In the genomic region with DNA sequence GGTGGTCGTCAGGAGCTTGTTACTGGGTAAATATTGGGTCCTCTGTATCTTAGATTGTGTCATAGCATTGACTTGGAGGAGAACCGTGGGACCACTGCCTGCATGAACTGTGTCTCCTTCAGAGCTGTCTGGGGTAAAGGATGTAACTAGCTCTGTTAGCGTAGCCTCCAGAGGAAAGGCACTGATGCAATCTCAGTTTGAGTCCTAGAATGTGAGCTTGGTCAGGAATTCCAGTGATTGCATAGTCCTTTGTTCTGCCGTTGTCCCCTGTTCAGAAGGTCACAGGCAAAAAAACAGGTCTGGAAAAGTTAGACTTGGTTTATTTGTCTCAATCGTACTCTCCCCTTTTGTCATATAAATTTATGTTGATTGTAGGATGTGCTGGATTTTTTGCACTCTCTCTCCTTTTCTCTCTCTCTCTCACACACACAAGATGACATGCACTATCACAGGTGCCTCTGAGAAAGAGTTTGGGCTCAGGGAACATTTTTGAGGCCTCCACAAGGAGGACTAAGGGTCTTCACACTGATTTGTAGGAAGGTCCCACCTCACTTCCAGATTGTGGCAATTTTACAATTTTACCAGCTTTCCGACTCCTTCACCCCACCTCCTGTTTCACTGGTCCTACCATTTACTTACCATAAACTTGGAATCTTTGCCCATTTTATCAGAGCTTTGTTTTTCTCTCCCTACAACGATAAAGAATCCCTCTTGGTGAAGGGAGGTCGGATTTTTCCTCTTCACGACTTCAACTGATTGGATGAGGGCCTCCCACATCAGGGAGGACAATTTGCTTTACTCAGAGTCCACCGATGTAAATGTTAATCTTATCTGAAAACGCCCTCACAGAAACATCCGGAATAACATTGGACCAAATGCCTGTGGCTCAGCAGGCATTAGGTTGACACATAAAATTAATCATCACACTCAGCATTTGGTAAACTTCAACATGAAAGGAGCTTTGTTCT, we compare ENCODE assay signal across 1 cellular context.
TF ChIP-seq lines count a peak whose summit lies in the region.

No MANE protein-coding gene starts in this region.

TF ChIP-seq in HepG2, 621 proteins besides CTCF, POLR2A, EP300 and RAD21 (continued from another document and continues in another):
- TF ChIP-seq, protein P1, sequence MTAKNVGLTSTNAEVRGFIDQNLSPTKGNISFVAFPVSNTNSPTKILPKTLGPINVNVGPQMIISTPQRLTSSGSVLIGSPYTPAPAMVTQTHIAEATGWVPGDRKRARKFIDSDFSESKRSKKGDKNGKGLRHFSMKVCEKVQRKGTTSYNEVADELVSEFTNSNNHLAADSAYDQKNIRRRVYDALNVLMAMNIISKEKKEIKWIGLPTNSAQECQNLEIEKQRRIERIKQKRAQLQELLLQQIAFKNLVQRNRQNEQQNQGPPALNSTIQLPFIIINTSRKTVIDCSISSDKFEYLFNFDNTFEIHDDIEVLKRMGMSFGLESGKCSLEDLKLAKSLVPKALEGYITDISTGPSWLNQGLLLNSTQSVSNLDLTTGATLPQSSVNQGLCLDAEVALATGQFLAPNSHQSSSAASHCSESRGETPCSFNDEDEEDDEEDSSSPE (CRISPR knock-in tag; IDR thresholded peaks at IDR 0.05) = no peak; the same call in 1 of the 2 replicates
- TF ChIP-seq KDM5A (IDR thresholded peaks at IDR 0.05; ENCODE audit: borderline replicate concordance, low read length) (no peak; the same call in 1 of the 2 replicates), ARNT (IDR thresholded peaks at IDR 0.05) (no peak), BHLHE40 (IDR thresholded peaks at IDR 0.05; ENCODE audit: low read length) (peak; percentile 63), SOX5 (CRISPR knock-in tag; IDR thresholded peaks at IDR 0.05; ENCODE audit: borderline replicate concordance) (peak; percentile 100), ELF1 (CRISPR knock-in tag; IDR thresholded peaks at IDR 0.05) (0 out of 2 replicates have a peak, but pooled peaks have one; percentile 44), SAP130 (CRISPR knock-in tag; IDR thresholded peaks at IDR 0.05; ENCODE audit: low read depth) (peak; percentile 82), ZNF335 (CRISPR knock-in tag; IDR thresholded peaks at IDR 0.05) (peak; percentile 74; the same call in 1 of the 2 replicates), MTA1 (CRISPR knock-in tag; IDR thresholded peaks at IDR 0.05; ENCODE audit: borderline replicate concordance) (no peak), ZNF670 (CRISPR knock-in tag; IDR thresholded peaks at IDR 0.05; ENCODE audit: borderline replicate concordance) (peak; percentile 56), MEIS1 (CRISPR knock-in tag; IDR thresholded peaks at IDR 0.05; ENCODE audit: borderline replicate concordance) (no peak), REL (CRISPR knock-in tag; conservative IDR thresholded peaks at IDR 0.05) (no peak), ZNF44 (CRISPR knock-in tag; IDR thresholded peaks at IDR 0.05) (no peak), WIZ (CRISPR knock-in tag; IDR thresholded peaks at IDR 0.05) (no peak), FOXM1 (CRISPR knock-in tag; IDR thresholded peaks at IDR 0.05) (no peak), SP5 (CRISPR knock-in tag; IDR thresholded peaks at IDR 0.05; ENCODE audit: borderline replicate concordance, low read depth) (peak; percentile 65; the same call in 1 of the 2 replicates), POLR2G (IDR thresholded peaks at IDR 0.05; ENCODE audit: low read depth, low read length) (peak; percentile 70), GTF3A (CRISPR knock-in tag; conservative IDR thresholded peaks at IDR 0.05) (no peak), GPN1 (CRISPR knock-in tag; IDR thresholded peaks at IDR 0.05; ENCODE audit: borderline replicate concordance) (no peak), CC2D1A (CRISPR knock-in tag; IDR thresholded peaks at IDR 0.05) (no peak), PHF8 (CRISPR knock-in tag; IDR thresholded peaks at IDR 0.05) (peak; percentile 35; the same call in 1 of the 2 replicates), ZNF329 (CRISPR knock-in tag; IDR thresholded peaks at IDR 0.05; ENCODE audit: low read depth) (no peak), ZNF766 (CRISPR knock-in tag; IDR thresholded peaks at IDR 0.05; ENCODE audit: borderline replicate concordance) (no peak), ZNF891 (CRISPR knock-in tag; IDR thresholded peaks at IDR 0.05) (no peak), ZIK1 (CRISPR knock-in tag; IDR thresholded peaks at IDR 0.05; ENCODE audit: borderline replicate concordance, low read depth) (peak; percentile 59; the same call in 1 of the 2 replicates), ZNF790 (CRISPR knock-in tag; IDR thresholded peaks at IDR 0.05; ENCODE audit: borderline replicate concordance) (no peak), ZNF256 (CRISPR knock-in tag; conservative IDR thresholded peaks at IDR 0.05) (no peak), ZBTB20 (CRISPR knock-in tag; IDR thresholded peaks at IDR 0.05; ENCODE audit: borderline replicate concordance, low read depth) (peak; percentile 55; the same call in 1 of the 2 replicates), GATAD2A (CRISPR knock-in tag; IDR thresholded peaks at IDR 0.05) (peak; percentile 98), IRX3 (CRISPR knock-in tag; IDR thresholded peaks at IDR 0.05; ENCODE audit: borderline replicate concordance, low read depth) (no peak), FOXA3 (CRISPR knock-in tag; IDR thresholded peaks at IDR 0.05) (peak; percentile 91), MXI1 (IDR thresholded peaks at IDR 0.05; ENCODE audit: borderline replicate concordance, low read depth, low read length) (no peak), KMT2B (CRISPR knock-in tag; IDR thresholded peaks at IDR 0.05) (peak; percentile 51; the same call in 1 of the 2 replicates)
- TF ChIP-seq, protein P2, sequence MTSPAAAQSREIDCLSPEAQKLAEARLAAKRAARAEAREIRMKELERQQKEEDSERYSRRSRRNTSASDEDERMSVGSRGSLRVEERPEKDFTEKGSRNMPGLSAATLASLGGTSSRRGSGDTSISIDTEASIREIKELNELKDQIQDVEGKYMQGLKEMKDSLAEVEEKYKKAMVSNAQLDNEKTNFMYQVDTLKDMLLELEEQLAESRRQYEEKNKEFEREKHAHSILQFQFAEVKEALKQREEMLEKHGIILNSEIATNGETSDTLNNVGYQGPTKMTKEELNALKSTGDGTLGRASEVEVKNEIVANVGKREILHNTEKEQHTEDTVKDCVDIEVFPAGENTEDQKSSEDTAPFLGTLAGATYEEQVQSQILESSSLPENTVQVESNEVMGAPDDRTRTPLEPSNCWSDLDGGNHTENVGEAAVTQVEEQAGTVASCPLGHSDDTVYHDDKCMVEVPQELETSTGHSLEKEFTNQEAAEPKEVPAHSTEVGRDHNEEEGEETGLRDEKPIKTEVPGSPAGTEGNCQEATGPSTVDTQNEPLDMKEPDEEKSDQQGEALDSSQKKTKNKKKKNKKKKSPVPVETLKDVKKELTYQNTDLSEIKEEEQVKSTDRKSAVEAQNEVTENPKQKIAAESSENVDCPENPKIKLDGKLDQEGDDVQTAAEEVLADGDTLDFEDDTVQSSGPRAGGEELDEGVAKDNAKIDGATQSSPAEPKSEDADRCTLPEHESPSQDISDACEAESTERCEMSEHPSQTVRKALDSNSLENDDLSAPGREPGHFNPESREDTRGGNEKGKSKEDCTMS (CRISPR knock-in tag; conservative IDR thresholded peaks at IDR 0.05) = no peak
- TF ChIP-seq, protein P3, sequence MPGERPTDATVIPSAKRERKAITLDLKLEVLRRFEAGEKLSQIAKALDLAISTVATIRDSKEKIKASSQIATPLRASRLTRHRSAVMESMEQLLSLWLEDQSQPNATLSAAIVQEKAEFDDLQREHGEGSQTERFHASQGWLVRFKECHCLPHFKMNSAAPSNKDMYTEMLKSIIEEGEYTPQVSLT (CRISPR knock-in tag; IDR thresholded peaks at IDR 0.05; ENCODE audit: borderline replicate concordance, low read depth) = no peak
- TF ChIP-seq, protein P4, sequence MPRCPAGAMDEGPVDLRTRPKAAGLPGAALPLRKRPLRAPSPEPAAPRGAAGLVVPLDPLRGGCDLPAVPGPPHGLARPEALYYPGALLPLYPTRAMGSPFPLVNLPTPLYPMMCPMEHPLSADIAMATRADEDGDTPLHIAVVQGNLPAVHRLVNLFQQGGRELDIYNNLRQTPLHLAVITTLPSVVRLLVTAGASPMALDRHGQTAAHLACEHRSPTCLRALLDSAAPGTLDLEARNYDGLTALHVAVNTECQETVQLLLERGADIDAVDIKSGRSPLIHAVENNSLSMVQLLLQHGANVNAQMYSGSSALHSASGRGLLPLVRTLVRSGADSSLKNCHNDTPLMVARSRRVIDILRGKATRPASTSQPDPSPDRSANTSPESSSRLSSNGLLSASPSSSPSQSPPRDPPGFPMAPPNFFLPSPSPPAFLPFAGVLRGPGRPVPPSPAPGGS (CRISPR knock-in tag; IDR thresholded peaks at IDR 0.05) = no peak
- TF ChIP-seq, protein P5, sequence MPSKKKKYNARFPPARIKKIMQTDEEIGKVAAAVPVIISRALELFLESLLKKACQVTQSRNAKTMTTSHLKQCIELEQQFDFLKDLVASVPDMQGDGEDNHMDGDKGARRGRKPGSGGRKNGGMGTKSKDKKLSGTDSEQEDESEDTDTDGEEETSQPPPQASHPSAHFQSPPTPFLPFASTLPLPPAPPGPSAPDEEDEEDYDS (CRISPR knock-in tag; IDR thresholded peaks at IDR 0.05) = peak; percentile 72; the same call in 1 of the 2 replicates
- TF ChIP-seq, protein P6, sequence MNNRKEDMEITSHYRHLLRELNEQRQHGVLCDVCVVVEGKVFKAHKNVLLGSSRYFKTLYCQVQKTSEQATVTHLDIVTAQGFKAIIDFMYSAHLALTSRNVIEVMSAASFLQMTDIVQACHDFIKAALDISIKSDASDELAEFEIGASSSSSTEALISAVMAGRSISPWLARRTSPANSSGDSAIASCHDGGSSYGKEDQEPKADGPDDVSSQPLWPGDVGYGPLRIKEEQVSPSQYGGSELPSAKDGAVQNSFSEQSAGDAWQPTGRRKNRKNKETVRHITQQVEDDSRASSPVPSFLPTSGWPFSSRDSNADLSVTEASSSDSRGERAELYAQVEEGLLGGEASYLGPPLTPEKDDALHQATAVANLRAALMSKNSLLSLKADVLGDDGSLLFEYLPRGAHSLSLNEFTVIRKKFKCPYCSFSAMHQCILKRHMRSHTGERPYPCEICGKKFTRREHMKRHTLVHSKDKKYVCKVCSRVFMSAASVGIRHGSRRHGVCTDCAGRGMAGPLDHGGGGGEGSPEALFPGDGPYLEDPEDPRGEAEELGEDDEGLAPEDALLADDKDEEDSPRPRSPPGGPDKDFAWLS (CRISPR knock-in tag; IDR thresholded peaks at IDR 0.05; ENCODE audit: borderline replicate concordance) = no peak
- TF ChIP-seq, protein P7, sequence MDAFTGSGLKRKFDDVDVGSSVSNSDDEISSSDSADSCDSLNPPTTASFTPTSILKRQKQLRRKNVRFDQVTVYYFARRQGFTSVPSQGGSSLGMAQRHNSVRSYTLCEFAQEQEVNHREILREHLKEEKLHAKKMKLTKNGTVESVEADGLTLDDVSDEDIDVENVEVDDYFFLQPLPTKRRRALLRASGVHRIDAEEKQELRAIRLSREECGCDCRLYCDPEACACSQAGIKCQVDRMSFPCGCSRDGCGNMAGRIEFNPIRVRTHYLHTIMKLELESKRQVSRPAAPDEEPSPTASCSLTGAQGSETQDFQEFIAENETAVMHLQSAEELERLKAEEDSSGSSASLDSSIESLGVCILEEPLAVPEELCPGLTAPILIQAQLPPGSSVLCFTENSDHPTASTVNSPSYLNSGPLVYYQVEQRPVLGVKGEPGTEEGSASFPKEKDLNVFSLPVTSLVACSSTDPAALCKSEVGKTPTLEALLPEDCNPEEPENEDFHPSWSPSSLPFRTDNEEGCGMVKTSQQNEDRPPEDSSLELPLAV (CRISPR knock-in tag; conservative IDR thresholded peaks at IDR 0.05; ENCODE audit: low read depth) = no peak
- TF ChIP-seq, protein P8, sequence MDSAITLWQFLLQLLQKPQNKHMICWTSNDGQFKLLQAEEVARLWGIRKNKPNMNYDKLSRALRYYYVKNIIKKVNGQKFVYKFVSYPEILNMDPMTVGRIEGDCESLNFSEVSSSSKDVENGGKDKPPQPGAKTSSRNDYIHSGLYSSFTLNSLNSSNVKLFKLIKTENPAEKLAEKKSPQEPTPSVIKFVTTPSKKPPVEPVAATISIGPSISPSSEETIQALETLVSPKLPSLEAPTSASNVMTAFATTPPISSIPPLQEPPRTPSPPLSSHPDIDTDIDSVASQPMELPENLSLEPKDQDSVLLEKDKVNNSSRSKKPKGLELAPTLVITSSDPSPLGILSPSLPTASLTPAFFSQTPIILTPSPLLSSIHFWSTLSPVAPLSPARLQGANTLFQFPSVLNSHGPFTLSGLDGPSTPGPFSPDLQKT (CRISPR knock-in tag; IDR thresholded peaks at IDR 0.05; ENCODE audit: borderline replicate concordance) = no peak
- TF ChIP-seq, protein P9, sequence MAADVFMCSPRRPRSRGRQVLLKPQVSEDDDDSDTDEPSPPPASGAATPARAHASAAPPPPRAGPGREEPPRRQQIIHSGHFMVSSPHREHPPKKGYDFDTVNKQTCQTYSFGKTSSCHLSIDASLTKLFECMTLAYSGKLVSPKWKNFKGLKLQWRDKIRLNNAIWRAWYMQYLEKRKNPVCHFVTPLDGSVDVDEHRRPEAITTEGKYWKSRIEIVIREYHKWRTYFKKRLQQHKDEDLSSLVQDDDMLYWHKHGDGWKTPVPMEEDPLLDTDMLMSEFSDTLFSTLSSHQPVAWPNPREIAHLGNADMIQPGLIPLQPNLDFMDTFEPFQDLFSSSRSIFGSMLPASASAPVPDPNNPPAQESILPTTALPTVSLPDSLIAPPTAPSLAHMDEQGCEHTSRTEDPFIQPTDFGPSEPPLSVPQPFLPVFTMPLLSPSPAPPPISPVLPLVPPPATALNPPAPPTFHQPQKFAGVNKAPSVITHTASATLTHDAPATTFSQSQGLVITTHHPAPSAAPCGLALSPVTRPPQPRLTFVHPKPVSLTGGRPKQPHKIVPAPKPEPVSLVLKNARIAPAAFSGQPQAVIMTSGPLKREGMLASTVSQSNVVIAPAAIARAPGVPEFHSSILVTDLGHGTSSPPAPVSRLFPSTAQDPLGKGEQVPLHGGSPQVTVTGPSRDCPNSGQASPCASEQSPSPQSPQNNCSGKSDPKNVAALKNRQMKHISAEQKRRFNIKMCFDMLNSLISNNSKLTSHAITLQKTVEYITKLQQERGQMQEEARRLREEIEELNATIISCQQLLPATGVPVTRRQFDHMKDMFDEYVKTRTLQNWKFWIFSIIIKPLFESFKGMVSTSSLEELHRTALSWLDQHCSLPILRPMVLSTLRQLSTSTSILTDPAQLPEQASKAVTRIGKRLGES (CRISPR knock-in tag; IDR thresholded peaks at IDR 0.05; ENCODE audit: borderline replicate concordance) = no peak
